In the genomic region with DNA sequence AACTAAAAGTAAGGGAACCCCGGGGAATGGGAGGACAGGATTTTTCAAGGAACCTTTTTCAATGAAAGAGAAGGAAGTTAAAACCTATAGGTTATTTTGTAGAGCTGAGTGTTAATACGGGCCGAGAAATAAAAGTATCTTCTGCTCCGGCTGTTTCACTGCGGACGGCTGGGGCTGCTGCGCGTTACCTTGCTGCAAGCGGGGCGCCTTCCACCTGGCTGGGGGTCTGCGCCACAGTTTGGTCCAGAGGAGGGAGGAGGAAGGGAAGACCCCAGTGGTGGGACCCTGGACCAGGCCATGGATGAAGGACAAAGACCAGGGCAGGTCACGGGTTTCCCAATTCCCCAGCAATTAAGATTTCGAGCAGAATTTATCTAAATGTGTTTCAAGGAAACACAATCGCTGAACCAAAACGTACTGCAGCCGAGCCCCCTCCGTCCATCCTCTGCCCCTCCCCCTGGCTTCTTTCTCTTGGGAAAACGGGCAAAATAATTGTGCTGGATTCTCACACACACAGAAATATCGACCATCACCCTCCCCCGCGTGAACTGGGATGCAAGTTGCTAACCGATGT, we compare ENCODE assay signal across 24 cellular contexts. TPM values are rescaled to one million over a fixed set of nuclear protein-coding genes. Genes with fewer than 3 reads are reported as not detected.
DNase-seq lines count a peak whose midpoint lies in the region; ATAC-seq, FAIRE-seq and TF ChIP-seq lines count a peak whose summit lies in the region.
"Had no signal": no experiment of that assay in that cellular context is flagged by ENCODE, and none has a peak within 500 bp of the region (broad histone marks: within the 10 kb centered on the region; RNA-seq: fewer than 3 reads in every experiment).

No MANE protein-coding gene starts in this region.

- H3K27ac ChIP-seq in mesenchymal stem cell (ENCODE audit: low read length, poor library complexity, severe bottlenecking): no peak overlapping the region
- H3K27ac ChIP-seq: 22Rv1, VCaP had no signal

- H3K9me3 ChIP-seq in mesenchymal stem cell (ENCODE audit: control insufficient read depth, low read length): no peaks in the 10 kb centered on the region

- FAIRE-seq in GM19239 (lab: Jason Lieb, UNC): no peak

- DNase-seq in DMS79 treated with DMSO at 0.1 percent for 48 hours (lab: John Stamatoyannopoulos, UW): peak; percentile 77
- DNase-seq in DMS79 (lab: John Stamatoyannopoulos, UW): no peak
- DNase-seq in COLO668 (lab: John Stamatoyannopoulos, UW; ENCODE audit: unreplicated experiment): peak; percentile 65
- DNase-seq in WTC11 (ENCODE audit: low spot score): no peak
- DNase-seq in mesenchymal stem cell: no peak
- DNase-seq in GM19239 (ENCODE audit: insufficient read length, low spot score): no peak
- no peak for DNase-seq in GM03348 (ENCODE audit: low spot score)
- DNase-seq: activated gamma-delta T cell; DMS153; H9; KBM-7; NCI-H446; stimulated activated naive CD4-positive, alpha-beta T cell treated with Interleukin-2 at 50 U/mL for 16 hours; SW 1271 had no signal

- no peak for ATAC-seq in WTC11
- no peak for ATAC-seq in HG03108 (IDR thresholded peaks at IDR 0.05; ENCODE audit: unreplicated experiment)

- peaks cover 0 to 3% of the 10 kb centered on the region in 2 experiments for H3K36me3 ChIP-seq in mesenchymal stem cell (ENCODE audit: control insufficient read depth in 1 of 2, insufficient read depth in 2 of 2, low read depth in 1 of 2, low read length in 2 of 2)

- H3K4me1 Mint-ChIP-seq in WTC11: peaks cover 48% of the 10 kb centered on the region

- peak overlapping the region; percentile 36 for H3K4me3 Mint-ChIP-seq in WTC11
- H3K4me3 Mint-ChIP-seq: dendritic cell treated with granulocyte-macrophage colony-stimulating factor and Interleukin-4, amounts not matched to agents 40 ng/mL and 50 ng/mL, for 4 days had no signal

- no peaks in the 10 kb centered on the region for H3K79me1 ChIP-seq in mesenchymal stem cell (replicated peaks; ENCODE audit: low read length, poor library complexity, severe bottlenecking)

- no peak overlapping the region for H2AK5ac ChIP-seq in mesenchymal stem cell (ENCODE audit: low read length, severe bottlenecking)

- POLR2A ChIA-PET in WTC11 (lab: Charles Lee): no interaction called here

- no peak overlapping the region for H2AFZ ChIP-seq in mesenchymal stem cell (ENCODE audit: low read depth, low read length)

- H3K14ac ChIP-seq in mesenchymal stem cell (ENCODE audit: low read length in 2 of 2): no peak overlapping the region

- peak overlapping the region; percentile 39 for H3K4me2 ChIP-seq in mesenchymal stem cell (ENCODE audit: low read length, poor library complexity, severe bottlenecking)

- WGBS in mesenchymal stem cell: 6% methylated on average over 19 of the region's 22 CpGs

- no peak overlapping the region for H2BK5ac ChIP-seq in mesenchymal stem cell (ENCODE audit: low read depth, low read length, poor library complexity, severe bottlenecking)

- no peak overlapping the region for H2BK120ac ChIP-seq in mesenchymal stem cell (ENCODE audit: low read depth, low read length)

- TF ChIP-seq CTCF in WTC11 (IDR thresholded peaks at IDR 0.05): no peak

- no peak overlapping the region for H3K18ac ChIP-seq in mesenchymal stem cell (ENCODE audit: low read depth in 1 of 2, low read length in 2 of 2)

- no peak overlapping the region for H2BK12ac ChIP-seq in mesenchymal stem cell (ENCODE audit: low read length in 2 of 2)

- H3K23ac ChIP-seq in mesenchymal stem cell (ENCODE audit: low read length in 2 of 2): no peak overlapping the region

- H3K27ac Mint-ChIP-seq in WTC11: no peak overlapping the region
- H3K27ac Mint-ChIP-seq: dendritic cell treated with granulocyte-macrophage colony-stimulating factor and Interleukin-4, amounts not matched to agents 40 ng/mL and 50 ng/mL, for 4 days; H9 had no signal

- H3K9me3 Mint-ChIP-seq in WTC11: no peaks in the 10 kb centered on the region
- H3K9me3 Mint-ChIP-seq: dendritic cell treated with granulocyte-macrophage colony-stimulating factor and Interleukin-4, amounts not matched to agents 40 ng/mL and 50 ng/mL, for 4 days had no signal

- H3K9ac ChIP-seq in mesenchymal stem cell (ENCODE audit: low read length): no peak overlapping the region

- peaks cover 41% of the 10 kb centered on the region for H3K4me1 ChIP-seq in mesenchymal stem cell (ENCODE audit: control insufficient read depth, insufficient read depth, low read depth, low read length)

- no peak overlapping the region for H3K4ac ChIP-seq in mesenchymal stem cell (ENCODE audit: low read depth in 1 of 2, low read length in 2 of 2)

- CTCF ChIA-PET in WTC11 (lab: Charles Lee): interaction anchor here (1.6 kb wide), 1 partner anchor 8 kb away, joined by 7 read pairs; no protein-coding TSS in a partner anchor

- H4K8ac ChIP-seq in mesenchymal stem cell (ENCODE audit: low read length): no peak overlapping the region

- no peak overlapping the region for H2BK15ac ChIP-seq in mesenchymal stem cell (ENCODE audit: low read depth, poor library complexity, severe bottlenecking)

- H3K27me3 Mint-ChIP-seq in WTC11 (ENCODE audit: low read depth): peaks cover 72% of the 10 kb centered on the region

- H3K4me3 ChIP-seq in mesenchymal stem cell (ENCODE audit: insufficient read depth in 1 of 2, low read depth in 1 of 2, low read length in 2 of 2): no peak overlapping the region
- H3K4me3 ChIP-seq: lung had no signal

- H3K27me3 ChIP-seq in mesenchymal stem cell (ENCODE audit: control insufficient read depth in 1 of 2, insufficient read depth in 1 of 2, low read length in 2 of 2): peaks cover 65 to 79% of the 10 kb centered on the region in 2 experiments

- no peaks in the 10 kb centered on the region for H3K36me3 Mint-ChIP-seq in WTC11

- no peak overlapping the region for H4K91ac ChIP-seq in mesenchymal stem cell (ENCODE audit: low read length)

TF ChIP-seq in WTC11, 78 proteins besides CTCF, POLR2A, EP300 and RAD21:
- TF ChIP-seq, protein P1, sequence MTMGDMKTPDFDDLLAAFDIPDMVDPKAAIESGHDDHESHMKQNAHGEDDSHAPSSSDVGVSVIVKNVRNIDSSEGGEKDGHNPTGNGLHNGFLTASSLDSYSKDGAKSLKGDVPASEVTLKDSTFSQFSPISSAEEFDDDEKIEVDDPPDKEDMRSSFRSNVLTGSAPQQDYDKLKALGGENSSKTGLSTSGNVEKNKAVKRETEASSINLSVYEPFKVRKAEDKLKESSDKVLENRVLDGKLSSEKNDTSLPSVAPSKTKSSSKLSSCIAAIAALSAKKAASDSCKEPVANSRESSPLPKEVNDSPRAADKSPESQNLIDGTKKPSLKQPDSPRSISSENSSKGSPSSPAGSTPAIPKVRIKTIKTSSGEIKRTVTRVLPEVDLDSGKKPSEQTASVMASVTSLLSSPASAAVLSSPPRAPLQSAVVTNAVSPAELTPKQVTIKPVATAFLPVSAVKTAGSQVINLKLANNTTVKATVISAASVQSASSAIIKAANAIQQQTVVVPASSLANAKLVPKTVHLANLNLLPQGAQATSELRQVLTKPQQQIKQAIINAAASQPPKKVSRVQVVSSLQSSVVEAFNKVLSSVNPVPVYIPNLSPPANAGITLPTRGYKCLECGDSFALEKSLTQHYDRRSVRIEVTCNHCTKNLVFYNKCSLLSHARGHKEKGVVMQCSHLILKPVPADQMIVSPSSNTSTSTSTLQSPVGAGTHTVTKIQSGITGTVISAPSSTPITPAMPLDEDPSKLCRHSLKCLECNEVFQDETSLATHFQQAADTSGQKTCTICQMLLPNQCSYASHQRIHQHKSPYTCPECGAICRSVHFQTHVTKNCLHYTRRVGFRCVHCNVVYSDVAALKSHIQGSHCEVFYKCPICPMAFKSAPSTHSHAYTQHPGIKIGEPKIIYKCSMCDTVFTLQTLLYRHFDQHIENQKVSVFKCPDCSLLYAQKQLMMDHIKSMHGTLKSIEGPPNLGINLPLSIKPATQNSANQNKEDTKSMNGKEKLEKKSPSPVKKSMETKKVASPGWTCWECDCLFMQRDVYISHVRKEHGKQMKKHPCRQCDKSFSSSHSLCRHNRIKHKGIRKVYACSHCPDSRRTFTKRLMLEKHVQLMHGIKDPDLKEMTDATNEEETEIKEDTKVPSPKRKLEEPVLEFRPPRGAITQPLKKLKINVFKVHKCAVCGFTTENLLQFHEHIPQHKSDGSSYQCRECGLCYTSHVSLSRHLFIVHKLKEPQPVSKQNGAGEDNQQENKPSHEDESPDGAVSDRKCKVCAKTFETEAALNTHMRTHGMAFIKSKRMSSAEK (CRISPR knock-in tag; IDR thresholded peaks at IDR 0.05; ENCODE audit: borderline replicate concordance): no peak
- no peak for TF ChIP-seq RELA (CRISPR knock-in tag; IDR thresholded peaks at IDR 0.05; ENCODE audit: borderline replicate concordance)
- TF ChIP-seq NFATC4 (CRISPR knock-in tag; IDR thresholded peaks at IDR 0.05): no peak
- TF ChIP-seq, protein P2, sequence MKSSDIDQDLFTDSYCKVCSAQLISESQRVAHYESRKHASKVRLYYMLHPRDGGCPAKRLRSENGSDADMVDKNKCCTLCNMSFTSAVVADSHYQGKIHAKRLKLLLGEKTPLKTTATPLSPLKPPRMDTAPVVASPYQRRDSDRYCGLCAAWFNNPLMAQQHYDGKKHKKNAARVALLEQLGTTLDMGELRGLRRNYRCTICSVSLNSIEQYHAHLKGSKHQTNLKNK (CRISPR knock-in tag; IDR thresholded peaks at IDR 0.05): no peak
TF ChIP-seq in WTC11: peak in this region for 0.

RNA-seq across cellular contexts. Expression of gene SOX1, which starts 2.9 kb away (rescaled TPM):
- total RNA-seq in WTC11 (2021): 0.15 to 0.25 TPM (median 0.18 TPM) in 3 replicates
- polyA plus RNA-seq in mesenchymal stem cell (2013, experiment 1 of 2): not detected
- polyA plus RNA-seq in mesenchymal stem cell (2013, experiment 2 of 2): not detected
- total RNA-seq: activated CD8-positive, alpha-beta memory T cell treated with anti-CD3 and anti-CD28 coated beads for 36 hours; renal cortical epithelial cell; ureter had no signal
- polyA plus RNA-seq: BJ, esophagus, lung had no signal

Comparison
In these comparisons a context has a peak if more than half of its experiments do, and no peak if none do; other contexts are left out.
1. DNase-seq: peak in DMS79 treated with DMSO at 0.1 percent for 48 hours (single experiment) and COLO668 (single experiment); none in DMS79 (single experiment), WTC11 (single experiment), mesenchymal stem cell (single experiment), GM19239 (single experiment) and GM03348 (single experiment).